8 cellular contexts compared by ENCODE assay signal in the genomic region with DNA sequence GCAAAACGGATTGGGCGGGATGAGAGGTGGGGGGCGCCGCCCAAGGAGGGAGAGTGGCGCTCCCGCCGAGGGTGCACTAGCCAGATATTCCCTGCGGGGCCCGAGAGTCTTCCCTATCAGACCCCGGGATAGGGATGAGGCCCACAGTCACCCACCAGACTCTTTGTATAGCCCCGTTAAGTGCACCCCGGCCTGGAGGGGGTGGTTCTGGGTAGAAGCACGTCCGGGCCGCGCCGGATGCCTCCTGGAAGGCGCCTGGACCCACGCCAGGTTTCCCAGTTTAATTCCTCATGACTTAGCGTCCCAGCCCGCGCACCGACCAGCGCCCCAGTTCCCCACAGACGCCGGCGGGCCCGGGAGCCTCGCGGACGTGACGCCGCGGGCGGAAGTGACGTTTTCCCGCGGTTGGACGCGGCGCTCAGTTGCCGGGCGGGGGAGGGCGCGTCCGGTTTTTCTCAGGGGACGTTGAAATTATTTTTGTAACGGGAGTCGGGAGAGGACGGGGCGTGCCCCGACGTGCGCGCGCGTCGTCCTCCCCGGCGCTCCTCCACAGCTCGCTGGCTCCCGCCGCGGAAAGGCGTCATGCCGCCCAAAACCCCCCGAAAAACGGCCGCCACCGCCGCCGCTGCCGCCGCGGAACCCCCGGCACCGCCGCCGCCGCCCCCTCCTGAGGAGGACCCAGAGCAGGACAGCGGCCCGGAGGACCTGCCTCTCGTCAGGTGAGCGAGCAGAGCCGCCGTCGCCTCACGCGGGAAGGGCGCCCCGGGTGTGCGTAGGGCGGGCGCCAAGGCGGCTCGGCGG. TPM values are rescaled to one million over a fixed set of nuclear protein-coding genes. Genes with fewer than 3 reads are reported as not detected.
A peak's percentile ranks its signal among the peaks of the same experiment; 100 is the strongest.
DNase-seq lines count a peak whose midpoint lies in the region; ATAC-seq and TF ChIP-seq lines count a peak whose summit lies in the region.

A gene (plus strand): TSS at position 421 of the 801 bp plus-strand sequence. CDS start 162 bp downstream, at position 583.

- peaks cover 3 to 8% (median 4%) of the 10 kb centered on the region in 3 donors for H3K36me3 Mint-ChIP-seq in immature natural killer cell

- H3K27ac ChIP-seq in caudate nucleus (ENCODE audit: low read depth, low read length) = peak within 1 kb of the TSS; percentile 93

- no peak for DNase-seq in AG04449 (ENCODE audit: low read depth, low spot score)
- peak; percentile 90 for DNase-seq in NCI-H226
- DNase-seq in activated CD4-positive, CD25-positive, alpha-beta regulatory T cell (lab: John Stamatoyannopoulos, UW) = peak; percentile 63 to 86 (median 76)
- peak in 58 of 61 donors; percentile 23 to 88 (median 74) for DNase-seq in caudate nucleus (lab: John Stamatoyannopoulos, UW)
- DNase-seq in immature natural killer cell = peak; percentile 92
- DNase-seq in smooth muscle cell of the brain vasculature (ENCODE audit: low read depth, low spot score) = peak; percentile 56

- POLR2A ChIA-PET in AG04449 (lab: Yijun Ruan, JAX) = no interaction called here

- peak within 1 kb of the TSS; percentile 93 to 98 (median 95) for H3K4me3 Mint-ChIP-seq in immature natural killer cell

- ATAC-seq in GM18873 (IDR thresholded peaks at IDR 0.05; ENCODE audit: low FRiP score, unreplicated experiment) (peak; percentile 60), HG03135 (IDR thresholded peaks at IDR 0.05; ENCODE audit: unreplicated experiment) (peak; percentile 73)

- peaks cover 29 to 50% of the 10 kb centered on the region in 2 donors for H3K4me1 Mint-ChIP-seq in immature natural killer cell

- H3K27ac Mint-ChIP-seq in immature natural killer cell = peak within 1 kb of the TSS; percentile 98 to 99 (median 99)

- no peaks in the 10 kb centered on the region for H3K9me3 Mint-ChIP-seq in immature natural killer cell

- H3K27me3 Mint-ChIP-seq in immature natural killer cell (ENCODE audit: low read depth in 3 of 3) = peaks cover 8 to 18% (median 14%) of the 10 kb centered on the region in 3 donors

- H3K4me3 ChIP-seq in AG04449 (ENCODE audit: low read depth, low read length) = peak within 1 kb of the TSS; percentile 79

- no peak for TF ChIP-seq CTCF in AG04449 (IDR thresholded peaks at IDR 0.05; ENCODE audit: insufficient read depth, low read length, missing control alignments)

- CTCF ChIA-PET in AG04449 (lab: Yijun Ruan, JAX) = interaction anchor here (1.0 to 2.2 kb wide), 4 partner anchors 48 to 473 kb away, joined by 3 to 8 read pairs (median 4); no protein-coding TSS in a partner anchor

RNA-seq across cellular contexts. Expression of the gene that starts here (rescaled TPM):
- polyA plus RNA-seq in immature natural killer cell = 10 to 100 TPM; 14.4 to 30.2 (median 17.0) TPM
